ENCODE assay signal across 1 cellular context in genomic region chr7:100109521-100110163, GRCh38.
A peak's percentile ranks its signal among the peaks of the same experiment; 100 is the strongest.
TF ChIP-seq lines count a peak whose summit lies in the region.

No MANE protein-coding gene starts in this region.

TF ChIP-seq in WTC11, 78 proteins besides CTCF, POLR2A, EP300 and RAD21 (continued from another document):
- no peak for TF ChIP-seq ATF6 (CRISPR knock-in tag; IDR thresholded peaks at IDR 0.05)
- peak; percentile 20; the same call in 1 of the 2 replicates for TF ChIP-seq ZNF121 (CRISPR knock-in tag; IDR thresholded peaks at IDR 0.05)
